14 cellular contexts compared by ENCODE assay signal in the genomic region with DNA sequence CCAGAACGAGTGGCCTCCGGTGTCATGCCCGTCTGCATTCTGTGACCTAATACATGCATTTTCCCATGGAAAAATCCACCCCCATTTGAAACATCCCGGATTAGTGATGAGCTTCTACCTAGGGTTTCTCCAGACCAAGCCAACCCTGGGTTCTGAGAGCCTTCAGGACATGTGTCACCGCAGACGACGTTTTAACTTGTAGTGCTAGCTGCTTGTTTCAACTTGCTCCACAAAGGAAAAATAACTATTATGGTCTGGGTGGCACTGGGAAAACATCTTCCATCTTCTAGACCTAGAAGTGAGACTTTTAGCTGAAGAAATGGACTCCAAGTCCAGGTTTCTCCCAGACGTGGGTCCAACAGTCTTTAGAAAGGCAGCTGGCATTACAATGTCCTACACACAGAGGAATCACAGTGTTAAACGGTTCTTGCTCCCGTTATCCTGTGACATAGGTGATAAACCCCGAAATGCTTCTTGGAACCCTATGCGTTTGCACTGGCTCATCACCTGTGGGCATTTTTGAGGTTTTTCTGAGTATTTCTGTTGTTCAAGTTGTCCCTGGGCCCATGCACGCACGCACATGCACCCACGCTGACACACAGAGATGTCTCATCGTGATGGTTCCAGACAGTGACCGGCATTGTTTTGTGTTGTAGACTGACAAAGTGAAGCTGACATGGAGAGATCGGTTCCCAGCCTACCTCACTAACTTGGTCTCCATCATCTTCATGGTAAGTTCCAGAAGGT. TPM values are rescaled to one million over a fixed set of nuclear protein-coding genes. Genes with fewer than 3 reads are reported as not detected.
DNase-seq lines count a peak whose midpoint lies in the region; ATAC-seq, FAIRE-seq and TF ChIP-seq lines count a peak whose summit lies in the region.
"Had no signal": no experiment of that assay in that cellular context is flagged by ENCODE, and none has a peak within 500 bp of the region (broad histone marks: within the 10 kb centered on the region; RNA-seq: fewer than 3 reads in every experiment).

No MANE protein-coding gene starts in this region.

- H3K4me1 ChIP-seq in breast epithelium (peaks cover 6 to 11% of the 10 kb centered on the region in 2 donors), keratinocyte (ENCODE audit: control insufficient read depth, extremely low read depth, insufficient read depth, low read length) (peaks cover 45% of the 10 kb centered on the region), urinary bladder (ENCODE audit: insufficient read depth) (no peaks in the 10 kb centered on the region), mucosa of descending colon (ENCODE audit: low read depth) (peaks cover 3% of the 10 kb centered on the region)
- H3K4me1 ChIP-seq: HAP-1 had no signal

- H3K27me3 Mint-ChIP-seq in MCF 10A (ENCODE audit: insufficient read depth, unreplicated experiment): peaks cover 10% of the 10 kb centered on the region
- H3K27me3 Mint-ChIP-seq: CD4-positive, CD25-positive, alpha-beta regulatory T cell had no signal

- no peaks in the 10 kb centered on the region for H3K9me1 ChIP-seq in keratinocyte (ENCODE audit: control insufficient read depth, extremely low read depth, insufficient read depth, low read length)

- no peak overlapping the region for H3K4me3 Mint-ChIP-seq in MCF 10A (ENCODE audit: unreplicated experiment)
- H3K4me3 Mint-ChIP-seq: CD4-positive, CD25-positive, alpha-beta regulatory T cell had no signal

- ATAC-seq in mucosa of descending colon (no peak), HG03457 (IDR thresholded peaks at IDR 0.05; ENCODE audit: unreplicated experiment) (no peak)

- no peaks in the 10 kb centered on the region for H3K36me3 Mint-ChIP-seq in MCF 10A (ENCODE audit: insufficient read depth, unreplicated experiment)
- H3K36me3 Mint-ChIP-seq: CD4-positive, CD25-positive, alpha-beta regulatory T cell had no signal

- H3K27me3 ChIP-seq in breast epithelium (no peaks in the 10 kb centered on the region), bronchial epithelial cell (ENCODE audit: control insufficient read depth, insufficient read depth, low read length) (no peaks in the 10 kb centered on the region), keratinocyte (ENCODE audit: control insufficient read depth, extremely low read depth, insufficient read depth, low read length) (no peaks in the 10 kb centered on the region)

- WGBS in urinary bladder: 86% methylated on average over 18 of the region's 18 CpGs

- DNase-seq in breast epithelium (ENCODE audit: low spot score in 2 of 2): peak in 1 of 2 donors; percentile 84
- no peak for DNase-seq in MCF 10A (ENCODE audit: unreplicated experiment)
- DNase-seq in bronchial epithelial cell (ENCODE audit: low read depth): peak; percentile 81
- peak; percentile 86 for DNase-seq in keratinocyte (ENCODE audit: low read depth, low spot score)
- no peak for DNase-seq in effector CD8-positive, alpha-beta T cell (lab: John Stamatoyannopoulos, UW)
- DNase-seq in mucosa of descending colon: no peak
- DNase-seq: CD4-positive, CD25-positive, alpha-beta regulatory T cell; DMS53; GF-D8; GOT3 had no signal

- no peaks in the 10 kb centered on the region for H4K20me1 ChIP-seq in keratinocyte (ENCODE audit: control insufficient read depth, extremely low read depth, insufficient read depth, low read length)

- H3K27ac Mint-ChIP-seq in MCF 10A (ENCODE audit: low read depth, unreplicated experiment): no peak overlapping the region
- H3K27ac Mint-ChIP-seq: CD4-positive, CD25-positive, alpha-beta regulatory T cell had no signal

- peaks cover 27% of the 10 kb centered on the region for H3K4me1 Mint-ChIP-seq in MCF 10A (ENCODE audit: insufficient read depth, unreplicated experiment)
- H3K4me1 Mint-ChIP-seq: CD4-positive, CD25-positive, alpha-beta regulatory T cell had no signal

- dilution Hi-C loops in keratinocyte (cut with MboI; ENCODE audit: extremely low pct_ligation_motif_present, low sequenced_read_pairs): no loop called here

- CTCF ChIA-PET in MCF 10A (lab: Yijun Ruan, JAX): interaction anchor here (0.7 kb wide), 1 partner anchor 13 kb away, joined by 3 read pairs; no protein-coding TSS in a partner anchor

- H3K9me3 Mint-ChIP-seq in MCF 10A (ENCODE audit: unreplicated experiment): no peaks in the 10 kb centered on the region

- no peak for TF ChIP-seq CTCF in breast epithelium (IDR thresholded peaks at IDR 0.05)
- no peak for TF ChIP-seq CTCF in MCF 10A (IDR thresholded peaks at IDR 0.05; ENCODE audit: unreplicated experiment)
- TF ChIP-seq CTCF in bronchial epithelial cell (IDR thresholded peaks at IDR 0.05; ENCODE audit: insufficient read depth, low read length, severe bottlenecking): no peak
- no peak for TF ChIP-seq CTCF in keratinocyte (optimal IDR thresholded peaks at IDR 0.05 in 1 of 3, IDR thresholded peaks at IDR 0.05 in 1 of 3, conservative IDR thresholded peaks at IDR 0.05 in 1 of 3; ENCODE audit: extremely low read depth in 1 of 3, insufficient read depth in 2 of 3, low read length in 3 of 3)
- no peak for TF ChIP-seq CTCF in mucosa of descending colon (IDR thresholded peaks at IDR 0.05)

- H3K9me3 ChIP-seq in breast epithelium (no peaks in the 10 kb centered on the region), keratinocyte (ENCODE audit: control insufficient read depth, low read depth, low read length) (no peaks in the 10 kb centered on the region), mucosa of descending colon (no peaks in the 10 kb centered on the region)
- H3K9me3 ChIP-seq: HAP-1 had no signal

- peak overlapping the region; percentile 65 for H3K4me2 ChIP-seq in keratinocyte (ENCODE audit: control insufficient read depth, extremely low read depth, insufficient read depth, low read depth, low read length)

- POLR2A ChIA-PET in MCF 10A (lab: Yijun Ruan, JAX): interaction anchor here (0.6 kb wide), 1 partner anchor 243 kb away, joined by 3 read pairs; no protein-coding TSS in a partner anchor

- TF ChIP-seq POLR2A in breast epithelium (IDR thresholded peaks at IDR 0.05): no peak

- FAIRE-seq in bronchial epithelial cell (lab: Jason Lieb, UNC) (peak; percentile 95), keratinocyte (lab: Jason Lieb, UNC) (peak; percentile 97)

- H3K27ac ChIP-seq in breast epithelium: peak overlapping the region; percentile 93 to 94
- H3K27ac ChIP-seq in keratinocyte (ENCODE audit: control insufficient read depth, insufficient read depth, low read length): peak overlapping the region; percentile 84
- H3K27ac ChIP-seq in urinary bladder (ENCODE audit: low read depth): peak overlapping the region; percentile 44
- H3K27ac ChIP-seq: 22Rv1 had no signal

- peak overlapping the region; percentile 40 for H2AFZ ChIP-seq in keratinocyte (ENCODE audit: control insufficient read depth, low read length)

- H3K9ac ChIP-seq in keratinocyte (ENCODE audit: control insufficient read depth, extremely low read depth, insufficient read depth, low read length): peak overlapping the region; percentile 42

- intact Hi-C loops in breast epithelium (cut with DNase I; ENCODE audit: low total_unique reads) (no loop called here), MCF 10A (cut with micrococcal nuclease) (no loop called here), mucosa of descending colon (cut with DNase I, micrococcal nuclease) (no loop called here)

- H3K36me3 ChIP-seq in breast epithelium (no peaks in the 10 kb centered on the region), bronchial epithelial cell (ENCODE audit: control insufficient read depth, insufficient read depth, low read length) (no peaks in the 10 kb centered on the region), keratinocyte (ENCODE audit: control insufficient read depth in 2 of 2, extremely low read depth in 1 of 2, insufficient read depth in 2 of 2, low read length in 2 of 2) (peaks cover 0 to under 1% of the 10 kb centered on the region in 2 experiments), urinary bladder (ENCODE audit: insufficient read depth) (peaks cover 2% of the 10 kb centered on the region), mucosa of descending colon (ENCODE audit: low read depth) (no peaks in the 10 kb centered on the region)
- H3K36me3 ChIP-seq: HAP-1 had no signal

- no peaks in the 10 kb centered on the region for H3K79me2 ChIP-seq in keratinocyte (ENCODE audit: control insufficient read depth, insufficient read depth, low read length)

- no TSS peak for BruUV-seq in MCF 10A (replicated peaks; lab: Mats Ljungman, UMichigan)

- H3K4me3 ChIP-seq in breast epithelium (no peak overlapping the region), bronchial epithelial cell (ENCODE audit: low read depth, low read length) (no peak overlapping the region), keratinocyte (ENCODE audit: control insufficient read depth in 2 of 3, extremely low read depth in 1 of 3, insufficient read depth in 2 of 3, low read depth in 1 of 3, low read length in 3 of 3) (peak overlapping the region in 1 of 3 experiments; percentile 25), urinary bladder (ENCODE audit: low read depth, low read length) (no peak overlapping the region), mucosa of descending colon (no peak overlapping the region)
- H3K4me3 ChIP-seq: HAP-1 had no signal

RNA-seq across cellular contexts. Expression of gene FADD, which starts 46.6 kb away (rescaled TPM):
- total RNA-seq in breast epithelium: 10 to 100 TPM; 17.6 to 33.1 (median 30.2) TPM
- 37.1 and 44.1 TPM in 2 replicates for total RNA-seq in MCF 10A (2022)
- total RNA-seq in bronchial epithelial cell: 32.4 and 52.1 TPM in 2 replicates
- 31.5 to 45.3 TPM (median 33.7 TPM) in 3 replicates for polyA plus RNA-seq in keratinocyte
- 19.9 TPM for polyA plus RNA-seq in keratinocyte (2011; ENCODE audit: low read depth)
- polyA plus RNA-seq in keratinocyte (2011; cell fraction: cytosol; rRNA removed): 26.6 and 33.6 TPM in 2 replicates
- polyA plus RNA-seq in keratinocyte (2011; cell fraction: nucleus; rRNA removed): 19.2 and 23.2 TPM in 2 replicates
- polyA plus RNA-seq in keratinocyte (2012; ENCODE audit: low replicate concordance): 15.4 and 39.2 TPM in 2 replicates
- 28.7 to 39.0 TPM (median 32.6 TPM) in 3 replicates for polyA minus RNA-seq in keratinocyte
- polyA minus RNA-seq in keratinocyte (2011; cell fraction: cytosol; rRNA and poly(A)+ RNA removed): 39.9 TPM
- 11.6 and 13.4 TPM in 2 replicates for polyA minus RNA-seq in keratinocyte (2011; cell fraction: nucleus; rRNA and poly(A)+ RNA removed)
- total RNA-seq in urinary bladder: 20.1 TPM
- 23.6 TPM for polyA plus RNA-seq in urinary bladder
- total RNA-seq in mucosa of descending colon: 10 to 100 TPM; 26.3 to 31.0 (median 26.9) TPM

Comparison
In these comparisons a context has a peak if more than half of its experiments do, and no peak if none do; other contexts are left out.
1. DNase-seq: peak in bronchial epithelial cell (single experiment) and keratinocyte (single experiment); none in MCF 10A (single experiment), effector CD8-positive, alpha-beta T cell (single experiment) and mucosa of descending colon (0 of 3).
2. Peak in every context shown above with its lines, with median percentiles within 50 percentile points of each other: H3K27ac ChIP-seq.